ENCODE assay signal across 8 cellular contexts in the genomic region with DNA sequence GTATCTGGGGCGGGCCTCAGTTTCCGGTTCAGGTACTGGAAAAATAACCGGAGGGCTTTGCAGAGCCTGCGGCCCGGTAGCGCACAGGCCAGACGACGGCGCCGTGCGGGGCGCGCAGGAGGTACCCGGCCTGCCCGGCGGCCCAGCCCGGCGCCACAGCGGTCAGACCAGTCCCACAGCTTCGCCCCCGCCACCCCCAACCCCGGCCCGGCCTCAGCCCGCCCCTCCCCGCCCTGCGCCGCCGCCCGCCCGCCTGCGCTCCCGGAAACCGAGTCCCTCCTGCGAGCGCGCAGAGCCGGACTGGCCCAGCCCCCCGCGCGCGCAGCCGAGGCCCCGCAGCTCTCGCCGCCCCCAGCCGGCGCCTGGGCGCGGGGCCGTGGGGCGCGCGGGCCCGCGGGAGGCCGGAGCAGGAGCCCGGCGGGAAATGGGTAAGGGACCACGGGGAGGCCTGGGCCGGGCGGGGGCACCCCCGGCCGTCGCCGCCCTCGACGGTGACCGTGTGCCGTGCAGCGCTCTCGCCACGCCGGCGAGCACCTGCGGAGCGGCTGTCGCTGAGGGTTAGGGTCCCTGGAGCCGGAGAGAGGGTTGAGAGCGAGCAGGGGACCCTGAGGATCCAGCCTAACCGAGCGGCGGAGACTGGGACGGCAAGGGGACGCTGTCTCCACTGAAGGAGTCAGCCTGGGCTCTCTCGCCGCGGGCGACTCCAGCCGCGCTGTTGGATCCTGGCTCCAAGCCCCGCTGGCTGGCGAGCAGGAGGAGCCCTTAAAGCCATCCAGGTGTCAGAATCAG.
DNase-seq lines count a peak whose midpoint lies in the region; ATAC-seq and TF ChIP-seq lines count a peak whose summit lies in the region.

No MANE protein-coding gene starts in this region.

- peaks cover 13% of the 10 kb centered on the region for H3K4me1 Mint-ChIP-seq in nephron progenitor cell

- peak overlapping the region; percentile 82 for H3K4me3 Mint-ChIP-seq in nephron progenitor cell

- DNase-seq in KBM-7 (peak; percentile 44), erythroblast (lab: John Stamatoyannopoulos, UW) (peak; percentile 47 to 58), nephron progenitor cell (peak; percentile 77), NCI-H187 treated with DMSO at 0.1 percent for 48 hours (lab: John Stamatoyannopoulos, UW) (no peak)
- DNase-seq in activated CD4-positive, alpha-beta T cell treated with anti-CD3 and anti-CD28 coated beads, Interleukin-2, amount 50 U/mL, for 1 hour, result peak; percentile 37

- H3K4me2 ChIP-seq in BLaER1 treated with 17β-estradiol and CSF1 and Interleukin-3, amounts not matched to agents 10 nM and 100 nM, result peak overlapping the region; percentile 73 to 98 (median 88)

- peak overlapping the region; percentile 58 to 77 (median 65) for H3K4me3 ChIP-seq in BLaER1 treated with 17β-estradiol and CSF1 and Interleukin-3, amounts not matched to agents 10 nM and 100 nM

- H3K27ac Mint-ChIP-seq in nephron progenitor cell, result no peak overlapping the region

- no peaks in the 10 kb centered on the region for H3K9me3 Mint-ChIP-seq in nephron progenitor cell

- no peaks in the 10 kb centered on the region for H3K36me3 ChIP-seq in BLaER1 treated with 17β-estradiol and CSF1 and Interleukin-3, amounts not matched to agents 10 nM and 100 nM

- peaks cover 22 to 40% (median 31%) of the 10 kb centered on the region in 11 experiments for H3K27me3 ChIP-seq in BLaER1 treated with 17β-estradiol and CSF1 and Interleukin-3, amounts not matched to agents 10 nM and 100 nM

- no peaks in the 10 kb centered on the region for H3K36me3 Mint-ChIP-seq in nephron progenitor cell (ENCODE audit: low read depth)

- peak overlapping the region in 10 of 11 experiments; percentile 43 to 66 (median 54); a peak in 18 of 22 replicates for H3K27ac ChIP-seq in BLaER1 treated with 17β-estradiol and CSF1 and Interleukin-3, amounts not matched to agents 10 nM and 100 nM

- in situ Hi-C loops in KBM-7 (cut with MboI; ENCODE audit: low pct_unique_long_range_greater_than_20kb, low sequenced_read_pairs), result no loop called here

- peak; percentile 64 for ATAC-seq in GM19452 (IDR thresholded peaks at IDR 0.05; ENCODE audit: unreplicated experiment)
- ATAC-seq in GM21360 (IDR thresholded peaks at IDR 0.05; ENCODE audit: unreplicated experiment), result no peak

- H4K20me1 ChIP-seq in BLaER1 treated with 17β-estradiol and CSF1 and Interleukin-3, amounts not matched to agents 10 nM and 100 nM, result no peaks in the 10 kb centered on the region

- peaks cover 7 to 16% (median 11%) of the 10 kb centered on the region in 10 experiments; a peak in 15 of 20 replicates for H3K4me1 ChIP-seq in BLaER1 treated with 17β-estradiol and CSF1 and Interleukin-3, amounts not matched to agents 10 nM and 100 nM

- no peaks in the 10 kb centered on the region for H3K9me3 ChIP-seq in BLaER1 treated with 17β-estradiol and CSF1 and Interleukin-3, amounts not matched to agents 10 nM and 100 nM (replicated peaks in 1 of 11)

- H3K27me3 Mint-ChIP-seq in nephron progenitor cell (ENCODE audit: low read depth, poor library complexity), result peaks cover 39% of the 10 kb centered on the region

- TF ChIP-seq CTCF in nephron progenitor cell (IDR thresholded peaks at IDR 0.05), result no peak

- H3K9ac ChIP-seq in BLaER1 treated with 17β-estradiol and CSF1 and Interleukin-3, amounts not matched to agents 10 nM and 100 nM, result peak overlapping the region; percentile 58 to 81 (median 74)

- no peak for TF ChIP-seq POLR2A in erythroblast (IDR thresholded peaks at IDR 0.05; ENCODE audit: low read length)
